1 cellular context compared by ENCODE assay signal in the genomic region with DNA sequence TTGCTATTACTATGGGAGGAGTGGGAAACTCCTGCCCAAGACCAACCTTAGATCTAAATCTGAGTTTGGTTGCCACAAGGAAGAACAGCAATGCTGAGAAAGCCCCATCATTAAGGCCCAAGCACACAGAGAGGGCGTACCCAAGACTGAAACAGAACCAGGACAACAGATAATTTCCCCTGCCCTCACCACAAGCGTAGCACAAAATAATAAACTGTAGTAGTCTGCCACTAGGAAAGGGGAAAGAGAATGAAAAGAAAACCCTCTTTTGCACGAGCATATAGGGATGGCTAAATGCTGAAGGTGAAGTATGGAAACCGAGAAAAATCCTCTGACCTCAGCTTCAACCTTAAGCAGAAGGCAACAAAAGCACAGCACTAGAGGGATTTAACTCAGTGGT.
TF ChIP-seq lines count a peak whose summit lies in the region.

No MANE protein-coding gene starts in this region.

TF ChIP-seq in GM12878, 131 proteins besides CTCF, POLR2A, EP300 and RAD21 (continued from another document):
- no peak for TF ChIP-seq ZBTB40 (IDR thresholded peaks at IDR 0.05; ENCODE audit: borderline replicate concordance)
- 0 out of 2 replicates have a peak, but pooled peaks have one; percentile 8 for TF ChIP-seq TCF7 (IDR thresholded peaks at IDR 0.05; ENCODE audit: borderline replicate concordance)
- no peak for TF ChIP-seq KDM1A (IDR thresholded peaks at IDR 0.05; ENCODE audit: borderline replicate concordance)
- peak; percentile 58; the same call in 1 of the 2 replicates for TF ChIP-seq EED (IDR thresholded peaks at IDR 0.05; ENCODE audit: low read depth)
- TF ChIP-seq FOXM1 (IDR thresholded peaks at IDR 0.05; ENCODE audit: low read depth, low read length): peak; percentile 40; the same call in 1 of the 2 replicates
- TF ChIP-seq SMARCA5 (IDR thresholded peaks at IDR 0.05): no peak
